1 cellular context compared by ENCODE assay signal in the genomic region with DNA sequence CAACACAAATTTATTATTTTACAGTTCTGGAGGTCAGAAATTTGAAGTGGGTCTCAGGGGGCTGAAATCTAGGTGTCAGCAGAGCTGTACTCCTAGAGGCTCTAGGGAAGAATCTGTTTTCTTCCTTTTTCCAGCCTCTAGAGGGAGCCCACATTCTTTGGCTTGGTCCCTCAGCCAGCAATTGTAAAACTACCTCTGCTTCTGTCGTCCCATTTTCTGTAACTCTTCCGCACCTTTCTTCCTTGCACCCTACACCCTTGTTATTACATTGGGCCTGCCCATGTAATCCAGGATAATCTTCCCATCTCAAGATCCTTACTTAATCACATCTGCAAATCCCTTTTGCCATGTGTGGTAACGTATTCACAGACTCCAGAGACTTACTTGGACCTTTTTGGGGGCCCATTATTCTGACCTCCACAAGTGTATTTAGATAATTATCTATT.
TF ChIP-seq lines count a peak whose summit lies in the region.

No MANE protein-coding gene starts in this region.

TF ChIP-seq in H1, 55 proteins besides CTCF, POLR2A, EP300 and RAD21:
- TF ChIP-seq SP4 (IDR thresholded peaks at IDR 0.05; ENCODE audit: low read length): no peak
- TF ChIP-seq KDM5A (IDR thresholded peaks at IDR 0.05; ENCODE audit: low read length): no peak
- no peak for TF ChIP-seq TEAD4 (IDR thresholded peaks at IDR 0.05; ENCODE audit: low read depth, low read length)
- TF ChIP-seq TAF1 (IDR thresholded peaks at IDR 0.05; ENCODE audit: low read depth, low read length): no peak
- no peak for TF ChIP-seq GTF2F1 (IDR thresholded peaks at IDR 0.05; ENCODE audit: borderline replicate concordance, low read depth, low read length)
- no peak for TF ChIP-seq MAFK (IDR thresholded peaks at IDR 0.05; ENCODE audit: low read depth, low read length)
- TF ChIP-seq CHD2 (IDR thresholded peaks at IDR 0.05; ENCODE audit: low read length): no peak
- no peak for TF ChIP-seq SAP30 (IDR thresholded peaks at IDR 0.05; ENCODE audit: insufficient read depth, insufficient replicate concordance, low read length)
- no peak for TF ChIP-seq SIRT6 (IDR thresholded peaks at IDR 0.05; ENCODE audit: low read length)
- no peak for TF ChIP-seq CREB1 (IDR thresholded peaks at IDR 0.05)
TF ChIP-seq in H1: peak in this region for 0.
